Comparison of ENCODE assay signal across 8 cellular contexts in the genomic region with DNA sequence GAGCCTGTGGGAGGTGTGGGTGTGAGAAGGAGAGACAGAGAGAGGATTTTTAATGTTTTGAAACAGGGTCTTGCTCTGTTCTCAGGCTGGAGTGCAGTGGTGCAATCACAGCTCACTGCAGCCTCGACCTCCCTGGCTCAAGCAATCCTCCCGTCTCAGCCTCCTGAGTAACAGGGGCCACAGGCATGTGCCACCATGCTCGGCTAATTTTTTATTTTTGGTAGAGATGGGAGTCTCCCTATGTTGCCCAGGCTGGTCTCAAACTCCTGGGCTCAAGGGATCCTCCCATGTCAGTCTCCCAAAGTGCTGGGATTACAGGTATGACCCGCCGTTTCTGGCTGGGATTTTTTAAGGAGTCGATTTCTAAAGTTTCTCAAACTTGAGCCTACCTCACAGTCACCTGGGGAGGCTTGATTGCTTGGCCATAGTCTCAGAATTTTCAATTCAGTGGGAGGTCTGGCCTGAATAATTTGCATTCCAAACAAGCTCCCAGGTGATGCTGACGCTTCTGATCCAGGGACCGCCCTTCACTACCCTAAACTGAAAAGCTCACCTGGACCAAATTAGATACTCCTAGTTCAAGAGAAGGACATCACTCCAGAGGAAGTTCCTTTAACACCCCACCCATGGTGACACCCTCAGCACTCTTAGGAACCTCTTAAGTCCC.
DNase-seq lines count a peak whose midpoint lies in the region; ATAC-seq lines count a peak whose summit lies in the region.

No MANE protein-coding gene starts in this region.

- no peaks in the 10 kb centered on the region for H3K9me3 ChIP-seq in subcutaneous abdominal adipose tissue (ENCODE audit: control insufficient read depth in 5 of 5, low read length in 5 of 5)

- H3K27me3 Mint-ChIP-seq in T-helper 2 cell treated with Interferon-gamma antibody and Interleukin-4, amounts not matched to agents 5 μg/mL and 100 μg/mL, for 36 hours (ENCODE audit: low read depth): no peaks in the 10 kb centered on the region
- H3K27me3 Mint-ChIP-seq in activated T-helper 1 cell treated with anti-CD3 and anti-CD28 coated beads, Interleukin-12 subunit alpha, Interleukin-12 subunit beta, Interleukin-2, Interleukin-4 antibody, amounts not matched to agents 30 ng/mL and 10 ng/mL and 1 ng/mL, durations not matched to agents 14 hours and 24 hours and 36 hours (ENCODE audit: insufficient read depth): peaks cover 1% of the 10 kb centered on the region

- H3K36me3 Mint-ChIP-seq in T-helper 2 cell treated with Interferon-gamma antibody and Interleukin-4, amounts not matched to agents 5 μg/mL and 100 μg/mL, for 36 hours (ENCODE audit: low read depth): no peaks in the 10 kb centered on the region
- peaks cover 4% of the 10 kb centered on the region for H3K36me3 Mint-ChIP-seq in activated T-helper 1 cell treated with anti-CD3 and anti-CD28 coated beads, Interleukin-12 subunit alpha, Interleukin-12 subunit beta, Interleukin-2, Interleukin-4 antibody, amounts not matched to agents 30 ng/mL and 10 ng/mL and 1 ng/mL, durations not matched to agents 14 hours and 24 hours and 36 hours (ENCODE audit: low read depth)

- H3K4me1 ChIP-seq in subcutaneous abdominal adipose tissue (ENCODE audit: control insufficient read depth in 5 of 5, insufficient read depth in 5 of 5, low read length in 5 of 5): peaks cover 0 to 7% (median 0%) of the 10 kb centered on the region in 5 donors

- peak overlapping the region; percentile 71 for H3K27ac Mint-ChIP-seq in T-helper 2 cell treated with Interferon-gamma antibody and Interleukin-4, amounts not matched to agents 5 μg/mL and 100 μg/mL, for 36 hours
- H3K27ac Mint-ChIP-seq in activated T-helper 1 cell treated with anti-CD3 and anti-CD28 coated beads, Interleukin-12 subunit alpha, Interleukin-12 subunit beta, Interleukin-2, Interleukin-4 antibody, amounts not matched to agents 30 ng/mL and 10 ng/mL and 1 ng/mL, durations not matched to agents 14 hours and 24 hours and 36 hours: peak overlapping the region; percentile 89

- ATAC-seq in GM21528 (IDR thresholded peaks at IDR 0.05; ENCODE audit: low FRiP score, unreplicated experiment): no peak

- intact Hi-C loops in activated T-helper 1 cell treated with anti-CD3 and anti-CD28 coated beads, Interleukin-12 subunit alpha, Interleukin-12 subunit beta, Interleukin-2, Interleukin-4 antibody, amounts not matched to agents 30 ng/mL and 10 ng/mL and 1 ng/mL, durations not matched to agents 14 hours and 24 hours and 36 hours (cut with micrococcal nuclease): no loop called here

- H3K27ac ChIP-seq in subcutaneous abdominal adipose tissue (ENCODE audit: low read depth, low read length): no peak overlapping the region

- no peaks in the 10 kb centered on the region for H3K9me3 Mint-ChIP-seq in T-helper 2 cell treated with Interferon-gamma antibody and Interleukin-4, amounts not matched to agents 5 μg/mL and 100 μg/mL, for 36 hours
- no peaks in the 10 kb centered on the region for H3K9me3 Mint-ChIP-seq in activated T-helper 1 cell treated with anti-CD3 and anti-CD28 coated beads, Interleukin-12 subunit alpha, Interleukin-12 subunit beta, Interleukin-2, Interleukin-4 antibody, amounts not matched to agents 30 ng/mL and 10 ng/mL and 1 ng/mL, durations not matched to agents 14 hours and 24 hours and 36 hours

- H3K4me3 Mint-ChIP-seq in T-helper 2 cell treated with Interferon-gamma antibody and Interleukin-4, amounts not matched to agents 5 μg/mL and 100 μg/mL, for 36 hours: peak overlapping the region; percentile 91
- H3K4me3 Mint-ChIP-seq in activated T-helper 1 cell treated with anti-CD3 and anti-CD28 coated beads, Interleukin-12 subunit alpha, Interleukin-12 subunit beta, Interleukin-2, Interleukin-4 antibody, amounts not matched to agents 30 ng/mL and 10 ng/mL and 1 ng/mL, durations not matched to agents 14 hours and 24 hours and 36 hours: peak overlapping the region; percentile 88

- H3K27me3 ChIP-seq in subcutaneous abdominal adipose tissue (ENCODE audit: control insufficient read depth in 5 of 5, insufficient read depth in 4 of 5, low read length in 5 of 5): no peaks in the 10 kb centered on the region

- peak overlapping the region in 3 of 5 donors; percentile 64 to 78 (median 67) for H3K4me3 ChIP-seq in subcutaneous abdominal adipose tissue (ENCODE audit: low read depth in 1 of 5, low read length in 5 of 5)

- H3K4me1 Mint-ChIP-seq in T-helper 2 cell treated with Interferon-gamma antibody and Interleukin-4, amounts not matched to agents 5 μg/mL and 100 μg/mL, for 36 hours (ENCODE audit: low read depth): peaks cover 34% of the 10 kb centered on the region
- peaks cover 32% of the 10 kb centered on the region for H3K4me1 Mint-ChIP-seq in activated T-helper 1 cell treated with anti-CD3 and anti-CD28 coated beads, Interleukin-12 subunit alpha, Interleukin-12 subunit beta, Interleukin-2, Interleukin-4 antibody, amounts not matched to agents 30 ng/mL and 10 ng/mL and 1 ng/mL, durations not matched to agents 14 hours and 24 hours and 36 hours (ENCODE audit: low read depth)

- DNase-seq in T-helper 2 cell treated with Interferon-gamma antibody and Interleukin-4, amounts not matched to agents 5 μg/mL and 100 μg/mL, for 36 hours (ENCODE audit: low spot score): no peak
- DNase-seq in T-helper 2 cell (no peak), iPS-NIHi11 (ENCODE audit: low spot score) (peak; percentile 39), medulla oblongata (ENCODE audit: extremely low spot score) (no peak)
- no peak for DNase-seq in activated T-helper 1 cell treated with anti-CD3 and anti-CD28 coated beads, Interleukin-12 subunit alpha, Interleukin-12 subunit beta, Interleukin-2, Interleukin-4 antibody, amounts not matched to agents 30 ng/mL and 10 ng/mL and 1 ng/mL, durations not matched to agents 14 hours and 24 hours and 36 hours (ENCODE audit: low spot score)
- no peak for DNase-seq in central memory CD4-positive, alpha-beta T cell

- peak overlapping the region in 1 of 5 donors; percentile 61 for H3K9ac ChIP-seq in subcutaneous abdominal adipose tissue (ENCODE audit: low read length in 5 of 5)

- no peaks in the 10 kb centered on the region for H3K36me3 ChIP-seq in subcutaneous abdominal adipose tissue (ENCODE audit: control insufficient read depth in 5 of 5, insufficient read depth in 5 of 5, low read length in 5 of 5)
